In genomic region chr16:11915644-11916523, GRCh38 we compare ENCODE assay signal across 1 cellular context.
A peak's percentile ranks its signal among the peaks of the same experiment; 100 is the strongest.
TF ChIP-seq lines count a peak whose summit lies in the region.

Gene GSPT1, minus strand, starts transcription at chr16:11915956. Its CDS starts 236 bp downstream, at chr16:11915720.

TF ChIP-seq in HepG2, 621 proteins besides CTCF, POLR2A, EP300 and RAD21 (continued from another document and continues in another):
- no peak for TF ChIP-seq CEBPB (IDR thresholded peaks at IDR 0.05; ENCODE audit: borderline replicate concordance, low read depth, low read length)
- no peak for TF ChIP-seq SCMH1 (CRISPR knock-in tag; IDR thresholded peaks at IDR 0.05; ENCODE audit: borderline replicate concordance)
- TF ChIP-seq ZNF317 (CRISPR knock-in tag; IDR thresholded peaks at IDR 0.05) = peak; percentile 88
- TF ChIP-seq, protein P1, sequence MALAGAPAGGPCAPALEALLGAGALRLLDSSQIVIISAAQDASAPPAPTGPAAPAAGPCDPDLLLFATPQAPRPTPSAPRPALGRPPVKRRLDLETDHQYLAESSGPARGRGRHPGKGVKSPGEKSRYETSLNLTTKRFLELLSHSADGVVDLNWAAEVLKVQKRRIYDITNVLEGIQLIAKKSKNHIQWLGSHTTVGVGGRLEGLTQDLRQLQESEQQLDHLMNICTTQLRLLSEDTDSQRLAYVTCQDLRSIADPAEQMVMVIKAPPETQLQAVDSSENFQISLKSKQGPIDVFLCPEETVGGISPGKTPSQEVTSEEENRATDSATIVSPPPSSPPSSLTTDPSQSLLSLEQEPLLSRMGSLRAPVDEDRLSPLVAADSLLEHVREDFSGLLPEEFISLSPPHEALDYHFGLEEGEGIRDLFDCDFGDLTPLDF (CRISPR knock-in tag; IDR thresholded peaks at IDR 0.05) = peak; percentile 59; the same call in 1 of the 2 replicates
- TF ChIP-seq DPF2 (CRISPR knock-in tag; IDR thresholded peaks at IDR 0.05; ENCODE audit: borderline replicate concordance, low read depth) = peak; percentile 37; the same call in 1 of the 2 replicates
- TF ChIP-seq, protein P2, sequence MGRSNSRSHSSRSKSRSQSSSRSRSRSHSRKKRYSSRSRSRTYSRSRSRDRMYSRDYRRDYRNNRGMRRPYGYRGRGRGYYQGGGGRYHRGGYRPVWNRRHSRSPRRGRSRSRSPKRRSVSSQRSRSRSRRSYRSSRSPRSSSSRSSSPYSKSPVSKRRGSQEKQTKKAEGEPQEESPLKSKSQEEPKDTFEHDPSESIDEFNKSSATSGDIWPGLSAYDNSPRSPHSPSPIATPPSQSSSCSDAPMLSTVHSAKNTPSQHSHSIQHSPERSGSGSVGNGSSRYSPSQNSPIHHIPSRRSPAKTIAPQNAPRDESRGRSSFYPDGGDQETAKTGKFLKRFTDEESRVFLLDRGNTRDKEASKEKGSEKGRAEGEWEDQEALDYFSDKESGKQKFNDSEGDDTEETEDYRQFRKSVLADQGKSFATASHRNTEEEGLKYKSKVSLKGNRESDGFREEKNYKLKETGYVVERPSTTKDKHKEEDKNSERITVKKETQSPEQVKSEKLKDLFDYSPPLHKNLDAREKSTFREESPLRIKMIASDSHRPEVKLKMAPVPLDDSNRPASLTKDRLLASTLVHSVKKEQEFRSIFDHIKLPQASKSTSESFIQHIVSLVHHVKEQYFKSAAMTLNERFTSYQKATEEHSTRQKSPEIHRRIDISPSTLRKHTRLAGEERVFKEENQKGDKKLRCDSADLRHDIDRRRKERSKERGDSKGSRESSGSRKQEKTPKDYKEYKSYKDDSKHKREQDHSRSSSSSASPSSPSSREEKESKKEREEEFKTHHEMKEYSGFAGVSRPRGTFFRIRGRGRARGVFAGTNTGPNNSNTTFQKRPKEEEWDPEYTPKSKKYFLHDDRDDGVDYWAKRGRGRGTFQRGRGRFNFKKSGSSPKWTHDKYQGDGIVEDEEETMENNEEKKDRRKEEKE (IDR thresholded peaks at IDR 0.05) = no peak
- TF ChIP-seq, protein P3, sequence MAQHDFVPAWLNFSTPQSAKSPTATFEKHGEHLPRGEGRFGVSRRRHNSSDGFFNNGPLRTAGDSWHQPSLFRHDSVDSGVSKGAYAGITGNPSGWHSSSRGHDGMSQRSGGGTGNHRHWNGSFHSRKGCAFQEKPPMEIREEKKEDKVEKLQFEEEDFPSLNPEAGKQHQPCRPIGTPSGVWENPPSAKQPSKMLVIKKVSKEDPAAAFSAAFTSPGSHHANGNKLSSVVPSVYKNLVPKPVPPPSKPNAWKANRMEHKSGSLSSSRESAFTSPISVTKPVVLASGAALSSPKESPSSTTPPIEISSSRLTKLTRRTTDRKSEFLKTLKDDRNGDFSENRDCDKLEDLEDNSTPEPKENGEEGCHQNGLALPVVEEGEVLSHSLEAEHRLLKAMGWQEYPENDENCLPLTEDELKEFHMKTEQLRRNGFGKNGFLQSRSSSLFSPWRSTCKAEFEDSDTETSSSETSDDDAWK (CRISPR knock-in tag; IDR thresholded peaks at IDR 0.05) = no peak
- peak; percentile 92 for TF ChIP-seq SAP130 (CRISPR knock-in tag; IDR thresholded peaks at IDR 0.05; ENCODE audit: low read depth)
- peak; percentile 89 for TF ChIP-seq TFDP2 (CRISPR knock-in tag; IDR thresholded peaks at IDR 0.05)
- no peak for TF ChIP-seq PHB2 (IDR thresholded peaks at IDR 0.05; ENCODE audit: partially characterized antibody)
- no peak for TF ChIP-seq HMG20A (CRISPR knock-in tag; IDR thresholded peaks at IDR 0.05; ENCODE audit: borderline replicate concordance)
- peak; percentile 97 for TF ChIP-seq THAP9 (CRISPR knock-in tag; IDR thresholded peaks at IDR 0.05; ENCODE audit: borderline replicate concordance)
- peak; percentile 34; the same call in 1 of the 2 replicates for TF ChIP-seq E2F5 (CRISPR knock-in tag; conservative IDR thresholded peaks at IDR 0.05)
- TF ChIP-seq, protein P4, sequence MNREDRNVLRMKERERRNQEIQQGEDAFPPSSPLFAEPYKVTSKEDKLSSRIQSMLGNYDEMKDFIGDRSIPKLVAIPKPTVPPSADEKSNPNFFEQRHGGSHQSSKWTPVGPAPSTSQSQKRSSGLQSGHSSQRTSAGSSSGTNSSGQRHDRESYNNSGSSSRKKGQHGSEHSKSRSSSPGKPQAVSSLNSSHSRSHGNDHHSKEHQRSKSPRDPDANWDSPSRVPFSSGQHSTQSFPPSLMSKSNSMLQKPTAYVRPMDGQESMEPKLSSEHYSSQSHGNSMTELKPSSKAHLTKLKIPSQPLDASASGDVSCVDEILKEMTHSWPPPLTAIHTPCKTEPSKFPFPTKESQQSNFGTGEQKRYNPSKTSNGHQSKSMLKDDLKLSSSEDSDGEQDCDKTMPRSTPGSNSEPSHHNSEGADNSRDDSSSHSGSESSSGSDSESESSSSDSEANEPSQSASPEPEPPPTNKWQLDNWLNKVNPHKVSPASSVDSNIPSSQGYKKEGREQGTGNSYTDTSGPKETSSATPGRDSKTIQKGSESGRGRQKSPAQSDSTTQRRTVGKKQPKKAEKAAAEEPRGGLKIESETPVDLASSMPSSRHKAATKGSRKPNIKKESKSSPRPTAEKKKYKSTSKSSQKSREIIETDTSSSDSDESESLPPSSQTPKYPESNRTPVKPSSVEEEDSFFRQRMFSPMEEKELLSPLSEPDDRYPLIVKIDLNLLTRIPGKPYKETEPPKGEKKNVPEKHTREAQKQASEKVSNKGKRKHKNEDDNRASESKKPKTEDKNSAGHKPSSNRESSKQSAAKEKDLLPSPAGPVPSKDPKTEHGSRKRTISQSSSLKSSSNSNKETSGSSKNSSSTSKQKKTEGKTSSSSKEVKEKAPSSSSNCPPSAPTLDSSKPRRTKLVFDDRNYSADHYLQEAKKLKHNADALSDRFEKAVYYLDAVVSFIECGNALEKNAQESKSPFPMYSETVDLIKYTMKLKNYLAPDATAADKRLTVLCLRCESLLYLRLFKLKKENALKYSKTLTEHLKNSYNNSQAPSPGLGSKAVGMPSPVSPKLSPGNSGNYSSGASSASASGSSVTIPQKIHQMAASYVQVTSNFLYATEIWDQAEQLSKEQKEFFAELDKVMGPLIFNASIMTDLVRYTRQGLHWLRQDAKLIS (CRISPR knock-in tag; IDR thresholded peaks at IDR 0.05) = peak; percentile 44
- TF ChIP-seq NR2F6 (IDR thresholded peaks at IDR 0.05) = peak; percentile 61; the same call in 1 of the 2 replicates
- no peak; the same call in none of the 2 replicates for TF ChIP-seq NR2F6 (CRISPR knock-in tag; IDR thresholded peaks at IDR 0.05)
- TF ChIP-seq ZFP1 (CRISPR knock-in tag; IDR thresholded peaks at IDR 0.05) = peak; percentile 94
- TF ChIP-seq STAG1 (CRISPR knock-in tag; IDR thresholded peaks at IDR 0.05) = no peak
- TF ChIP-seq ADNP (CRISPR knock-in tag; IDR thresholded peaks at IDR 0.05) = no peak
- TF ChIP-seq, protein P5, sequence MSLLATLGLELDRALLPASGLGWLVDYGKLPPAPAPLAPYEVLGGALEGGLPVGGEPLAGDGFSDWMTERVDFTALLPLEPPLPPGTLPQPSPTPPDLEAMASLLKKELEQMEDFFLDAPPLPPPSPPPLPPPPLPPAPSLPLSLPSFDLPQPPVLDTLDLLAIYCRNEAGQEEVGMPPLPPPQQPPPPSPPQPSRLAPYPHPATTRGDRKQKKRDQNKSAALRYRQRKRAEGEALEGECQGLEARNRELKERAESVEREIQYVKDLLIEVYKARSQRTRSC (CRISPR knock-in tag; IDR thresholded peaks at IDR 0.05; ENCODE audit: low read depth) = no peak
- TF ChIP-seq NCOA2 (CRISPR knock-in tag; IDR thresholded peaks at IDR 0.05) = peak; percentile 68; the same call in 1 of the 2 replicates
- TF ChIP-seq KDM3A (CRISPR knock-in tag; IDR thresholded peaks at IDR 0.05; ENCODE audit: low read depth) = peak; percentile 98
- peak; percentile 80; the same call in 1 of the 2 replicates for TF ChIP-seq FOXM1 (CRISPR knock-in tag; IDR thresholded peaks at IDR 0.05)
- TF ChIP-seq MXI1 (IDR thresholded peaks at IDR 0.05; ENCODE audit: borderline replicate concordance, low read depth, low read length) = peak; percentile 96; the same call in 2 of the 3 replicates
- no peak; the same call in 1 of the 2 replicates for TF ChIP-seq ZNF670 (CRISPR knock-in tag; IDR thresholded peaks at IDR 0.05; ENCODE audit: borderline replicate concordance)
- peak; percentile 83 for TF ChIP-seq ZBTB38 (CRISPR knock-in tag; IDR thresholded peaks at IDR 0.05)
- 0 out of 2 replicates have a peak, but pooled peaks have one; percentile 84 for TF ChIP-seq KLF11 (CRISPR knock-in tag; IDR thresholded peaks at IDR 0.05)
- TF ChIP-seq HNRNPUL1 (IDR thresholded peaks at IDR 0.05; ENCODE audit: low read depth, low read length) = peak; percentile 97
- TF ChIP-seq TRAFD1 (CRISPR knock-in tag; IDR thresholded peaks at IDR 0.05; ENCODE audit: borderline replicate concordance) = no peak
- TF ChIP-seq ZXDC (CRISPR knock-in tag; IDR thresholded peaks at IDR 0.05) = peak; percentile 76
- peak; percentile 47; the same call in 1 of the 2 replicates for TF ChIP-seq FOXK2 (IDR thresholded peaks at IDR 0.05)
- TF ChIP-seq, protein P6, sequence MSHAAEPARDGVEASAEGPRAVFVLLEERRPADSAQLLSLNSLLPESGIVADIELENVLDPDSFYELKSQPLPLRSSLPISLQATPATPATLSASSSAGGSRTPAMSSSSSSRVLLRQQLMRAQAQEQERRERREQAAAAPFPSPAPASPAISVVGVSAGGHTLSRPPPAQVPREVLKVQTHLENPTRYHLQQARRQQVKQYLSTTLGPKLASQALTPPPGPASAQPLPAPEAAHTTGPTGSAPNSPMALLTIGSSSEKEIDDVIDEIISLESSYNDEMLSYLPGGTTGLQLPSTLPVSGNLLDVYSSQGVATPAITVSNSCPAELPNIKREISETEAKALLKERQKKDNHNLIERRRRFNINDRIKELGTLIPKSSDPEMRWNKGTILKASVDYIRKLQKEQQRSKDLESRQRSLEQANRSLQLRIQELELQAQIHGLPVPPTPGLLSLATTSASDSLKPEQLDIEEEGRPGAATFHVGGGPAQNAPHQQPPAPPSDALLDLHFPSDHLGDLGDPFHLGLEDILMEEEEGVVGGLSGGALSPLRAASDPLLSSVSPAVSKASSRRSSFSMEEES (CRISPR knock-in tag; IDR thresholded peaks at IDR 0.05) = peak; percentile 85
- no peak for TF ChIP-seq ZNF562 (CRISPR knock-in tag; IDR thresholded peaks at IDR 0.05; ENCODE audit: borderline replicate concordance)
